In the genomic region with DNA sequence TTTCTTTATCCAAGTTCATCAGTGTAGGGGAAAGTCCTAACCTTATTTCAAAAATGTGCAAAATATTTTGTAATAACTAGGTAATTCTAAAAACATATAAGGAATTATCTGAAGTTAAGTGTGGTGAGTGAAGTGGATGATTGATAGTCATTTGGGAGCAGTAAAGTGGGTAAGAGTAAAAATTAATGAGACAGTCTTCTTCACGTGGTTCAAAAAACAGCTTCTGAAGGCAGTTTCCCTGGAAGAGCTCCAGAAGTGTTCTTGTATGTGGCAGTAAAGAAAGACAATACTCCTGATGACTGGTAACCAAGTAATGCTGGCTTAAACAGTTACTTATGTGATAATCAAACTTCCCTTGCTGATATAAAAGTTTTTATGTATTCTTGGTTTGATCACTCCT, we compare ENCODE assay signal across 1 cellular context.
TF ChIP-seq lines count a peak whose summit lies in the region.

No MANE protein-coding gene starts in this region.

TF ChIP-seq in HEK293, 187 proteins besides CTCF, POLR2A, EP300 and RAD21 (continued from another document):
- TF ChIP-seq, protein P1, sequence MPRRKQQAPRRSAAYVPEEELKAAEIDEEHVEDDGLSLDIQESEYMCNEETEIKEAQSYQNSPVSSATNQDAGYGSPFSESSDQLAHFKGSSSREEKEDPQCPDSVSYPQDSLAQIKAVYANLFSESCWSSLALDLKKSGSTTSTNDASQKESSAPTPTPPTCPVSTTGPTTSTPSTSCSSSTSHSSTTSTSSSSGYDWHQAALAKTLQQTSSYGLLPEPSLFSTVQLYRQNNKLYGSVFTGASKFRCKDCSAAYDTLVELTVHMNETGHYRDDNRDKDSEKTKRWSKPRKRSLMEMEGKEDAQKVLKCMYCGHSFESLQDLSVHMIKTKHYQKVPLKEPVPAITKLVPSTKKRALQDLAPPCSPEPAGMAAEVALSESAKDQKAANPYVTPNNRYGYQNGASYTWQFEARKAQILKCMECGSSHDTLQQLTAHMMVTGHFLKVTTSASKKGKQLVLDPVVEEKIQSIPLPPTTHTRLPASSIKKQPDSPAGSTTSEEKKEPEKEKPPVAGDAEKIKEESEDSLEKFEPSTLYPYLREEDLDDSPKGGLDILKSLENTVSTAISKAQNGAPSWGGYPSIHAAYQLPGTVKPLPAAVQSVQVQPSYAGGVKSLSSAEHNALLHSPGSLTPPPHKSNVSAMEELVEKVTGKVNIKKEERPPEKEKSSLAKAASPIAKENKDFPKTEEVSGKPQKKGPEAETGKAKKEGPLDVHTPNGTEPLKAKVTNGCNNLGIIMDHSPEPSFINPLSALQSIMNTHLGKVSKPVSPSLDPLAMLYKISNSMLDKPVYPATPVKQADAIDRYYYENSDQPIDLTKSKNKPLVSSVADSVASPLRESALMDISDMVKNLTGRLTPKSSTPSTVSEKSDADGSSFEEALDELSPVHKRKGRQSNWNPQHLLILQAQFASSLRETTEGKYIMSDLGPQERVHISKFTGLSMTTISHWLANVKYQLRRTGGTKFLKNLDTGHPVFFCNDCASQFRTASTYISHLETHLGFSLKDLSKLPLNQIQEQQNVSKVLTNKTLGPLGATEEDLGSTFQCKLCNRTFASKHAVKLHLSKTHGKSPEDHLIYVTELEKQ (tag by site-specific recombination; IDR thresholded peaks at IDR 0.05; ENCODE audit: borderline replicate concordance) = peak; percentile 72; the same call in 1 of the 2 replicates
- TF ChIP-seq ZNF266 (tag by site-specific recombination; IDR thresholded peaks at IDR 0.05; ENCODE audit: low read depth) (no peak), ZNF473 (tag by site-specific recombination; IDR thresholded peaks at IDR 0.05) (no peak), ZNF707 (tag by site-specific recombination; IDR thresholded peaks at IDR 0.05) (no peak), SP3 (tag by site-specific recombination; IDR thresholded peaks at IDR 0.05) (no peak), ZNF274 (IDR thresholded peaks at IDR 0.05; ENCODE audit: low read length) (no peak), ZNF274 (tag by site-specific recombination; IDR thresholded peaks at IDR 0.05; ENCODE audit: borderline replicate concordance) (no peak), ZNF654 (tag by site-specific recombination; IDR thresholded peaks at IDR 0.05; ENCODE audit: low read depth) (no peak), KLF1 (tag by site-specific recombination; IDR thresholded peaks at IDR 0.05) (no peak), MEIS1 (CRISPR knock-in tag; IDR thresholded peaks at IDR 0.05; ENCODE audit: borderline replicate concordance) (no peak), ZBTB21 (tag by site-specific recombination; IDR thresholded peaks at IDR 0.05) (no peak), ZNF585B (tag by site-specific recombination; IDR thresholded peaks at IDR 0.05) (no peak), ZNF623 (tag by site-specific recombination; IDR thresholded peaks at IDR 0.05) (no peak), ZNF747 (tag by site-specific recombination; IDR thresholded peaks at IDR 0.05) (no peak), EGR2 (tag by site-specific recombination; IDR thresholded peaks at IDR 0.05; ENCODE audit: low read depth) (no peak)
- TF ChIP-seq, protein P2, sequence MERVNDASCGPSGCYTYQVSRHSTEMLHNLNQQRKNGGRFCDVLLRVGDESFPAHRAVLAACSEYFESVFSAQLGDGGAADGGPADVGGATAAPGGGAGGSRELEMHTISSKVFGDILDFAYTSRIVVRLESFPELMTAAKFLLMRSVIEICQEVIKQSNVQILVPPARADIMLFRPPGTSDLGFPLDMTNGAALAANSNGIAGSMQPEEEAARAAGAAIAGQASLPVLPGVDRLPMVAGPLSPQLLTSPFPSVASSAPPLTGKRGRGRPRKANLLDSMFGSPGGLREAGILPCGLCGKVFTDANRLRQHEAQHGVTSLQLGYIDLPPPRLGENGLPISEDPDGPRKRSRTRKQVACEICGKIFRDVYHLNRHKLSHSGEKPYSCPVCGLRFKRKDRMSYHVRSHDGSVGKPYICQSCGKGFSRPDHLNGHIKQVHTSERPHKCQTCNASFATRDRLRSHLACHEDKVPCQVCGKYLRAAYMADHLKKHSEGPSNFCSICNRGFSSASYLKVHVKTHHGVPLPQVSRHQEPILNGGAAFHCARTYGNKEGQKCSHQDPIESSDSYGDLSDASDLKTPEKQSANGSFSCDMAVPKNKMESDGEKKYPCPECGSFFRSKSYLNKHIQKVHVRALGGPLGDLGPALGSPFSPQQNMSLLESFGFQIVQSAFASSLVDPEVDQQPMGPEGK (tag by site-specific recombination; IDR thresholded peaks at IDR 0.05) = peak; percentile 41; the same call in 1 of the 2 replicates
- TF ChIP-seq, protein P3, sequence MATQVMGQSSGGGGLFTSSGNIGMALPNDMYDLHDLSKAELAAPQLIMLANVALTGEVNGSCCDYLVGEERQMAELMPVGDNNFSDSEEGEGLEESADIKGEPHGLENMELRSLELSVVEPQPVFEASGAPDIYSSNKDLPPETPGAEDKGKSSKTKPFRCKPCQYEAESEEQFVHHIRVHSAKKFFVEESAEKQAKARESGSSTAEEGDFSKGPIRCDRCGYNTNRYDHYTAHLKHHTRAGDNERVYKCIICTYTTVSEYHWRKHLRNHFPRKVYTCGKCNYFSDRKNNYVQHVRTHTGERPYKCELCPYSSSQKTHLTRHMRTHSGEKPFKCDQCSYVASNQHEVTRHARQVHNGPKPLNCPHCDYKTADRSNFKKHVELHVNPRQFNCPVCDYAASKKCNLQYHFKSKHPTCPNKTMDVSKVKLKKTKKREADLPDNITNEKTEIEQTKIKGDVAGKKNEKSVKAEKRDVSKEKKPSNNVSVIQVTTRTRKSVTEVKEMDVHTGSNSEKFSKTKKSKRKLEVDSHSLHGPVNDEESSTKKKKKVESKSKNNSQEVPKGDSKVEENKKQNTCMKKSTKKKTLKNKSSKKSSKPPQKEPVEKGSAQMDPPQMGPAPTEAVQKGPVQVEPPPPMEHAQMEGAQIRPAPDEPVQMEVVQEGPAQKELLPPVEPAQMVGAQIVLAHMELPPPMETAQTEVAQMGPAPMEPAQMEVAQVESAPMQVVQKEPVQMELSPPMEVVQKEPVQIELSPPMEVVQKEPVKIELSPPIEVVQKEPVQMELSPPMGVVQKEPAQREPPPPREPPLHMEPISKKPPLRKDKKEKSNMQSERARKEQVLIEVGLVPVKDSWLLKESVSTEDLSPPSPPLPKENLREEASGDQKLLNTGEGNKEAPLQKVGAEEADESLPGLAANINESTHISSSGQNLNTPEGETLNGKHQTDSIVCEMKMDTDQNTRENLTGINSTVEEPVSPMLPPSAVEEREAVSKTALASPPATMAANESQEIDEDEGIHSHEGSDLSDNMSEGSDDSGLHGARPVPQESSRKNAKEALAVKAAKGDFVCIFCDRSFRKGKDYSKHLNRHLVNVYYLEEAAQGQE (tag by site-specific recombination; IDR thresholded peaks at IDR 0.05) = no peak
- TF ChIP-seq, protein P4, sequence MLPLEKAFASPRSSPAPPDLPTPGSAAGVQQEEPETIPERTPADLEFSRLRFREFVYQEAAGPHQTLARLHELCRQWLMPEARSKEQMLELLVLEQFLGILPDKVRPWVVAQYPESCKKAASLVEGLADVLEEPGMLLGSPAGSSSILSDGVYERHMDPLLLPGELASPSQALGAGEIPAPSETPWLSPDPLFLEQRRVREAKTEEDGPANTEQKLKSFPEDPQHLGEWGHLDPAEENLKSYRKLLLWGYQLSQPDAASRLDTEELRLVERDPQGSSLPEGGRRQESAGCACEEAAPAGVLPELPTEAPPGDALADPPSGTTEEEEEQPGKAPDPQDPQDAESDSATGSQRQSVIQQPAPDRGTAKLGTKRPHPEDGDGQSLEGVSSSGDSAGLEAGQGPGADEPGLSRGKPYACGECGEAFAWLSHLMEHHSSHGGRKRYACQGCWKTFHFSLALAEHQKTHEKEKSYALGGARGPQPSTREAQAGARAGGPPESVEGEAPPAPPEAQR (tag by site-specific recombination; IDR thresholded peaks at IDR 0.05) = no peak
